In the genomic region with DNA sequence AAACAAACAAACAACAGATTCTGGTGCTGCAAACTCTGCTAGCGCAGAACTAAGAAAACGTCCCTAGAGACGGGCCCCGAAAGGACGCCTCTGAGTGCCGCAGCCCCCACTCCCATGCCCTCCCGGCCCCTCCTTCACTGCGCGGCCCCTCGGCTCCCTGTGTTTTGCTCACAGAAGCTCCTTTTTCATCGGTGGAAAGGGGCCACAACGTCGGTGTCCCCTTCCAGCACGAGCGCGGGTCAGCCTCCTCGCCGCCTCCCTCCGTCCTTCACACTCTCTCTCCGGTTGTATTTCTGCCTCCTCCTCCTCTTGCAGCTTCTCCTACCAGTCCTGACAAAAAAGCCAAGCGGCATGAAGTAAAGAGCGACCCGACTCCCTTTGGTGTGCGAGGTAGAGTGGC, we compare ENCODE assay signal across 17 cellular contexts. TPM values are rescaled to one million over a fixed set of nuclear protein-coding genes. Genes with fewer than 3 reads are reported as not detected.
A peak's percentile ranks its signal among the peaks of the same experiment; 100 is the strongest.
DNase-seq lines count a peak whose midpoint lies in the region; ATAC-seq and TF ChIP-seq lines count a peak whose summit lies in the region.
"Had no signal": no experiment of that assay in that cellular context is flagged by ENCODE, and none has a peak within 500 bp of the region (broad histone marks: within the 10 kb centered on the region; RNA-seq: fewer than 3 reads in every experiment).

No MANE protein-coding gene starts in this region.

- no peak overlapping the region for H3K18ac ChIP-seq in H9 (ENCODE audit: insufficient read length, low read depth, low read length)
- H3K18ac ChIP-seq in neuronal stem cell (ENCODE audit: low read length) = no peak overlapping the region

- peaks cover 2% of the 10 kb centered on the region for H4K20me1 ChIP-seq in H9 (ENCODE audit: control insufficient read depth, insufficient read depth, insufficient read length)

- H3K4ac ChIP-seq in H9 (ENCODE audit: low read depth, low read length) = no peak overlapping the region
- no peak overlapping the region for H3K4ac ChIP-seq in neuronal stem cell (ENCODE audit: low read length)

- H2AK5ac ChIP-seq in H9 (ENCODE audit: insufficient read length, low read length) (no peak overlapping the region), neuronal stem cell (ENCODE audit: low read depth, low read length) (no peak overlapping the region)

- H3T11ph ChIP-seq in H9 (ENCODE audit: low read length) = no peak overlapping the region

- H3K27ac Mint-ChIP-seq in H9 (0 out of 7 replicates have a peak overlapping the region, but pooled peaks of 2 of the 3 experiments have one; percentile 27 to 53), endodermal cell (no peak overlapping the region)
- H3K27ac Mint-ChIP-seq: CD4-positive, alpha-beta T cell had no signal

- no peaks in the 10 kb centered on the region for H3K79me2 ChIP-seq in H9 (ENCODE audit: insufficient read depth, low read length)

- no peaks in the 10 kb centered on the region for H3K27me3 ChIP-seq in heart right ventricle
- H3K27me3 ChIP-seq in H9 (ENCODE audit: insufficient read depth, low read length) = no peaks in the 10 kb centered on the region
- H3K27me3 ChIP-seq in endodermal cell (ENCODE audit: control insufficient read depth, insufficient read depth, low read length, poor library complexity, severe bottlenecking) = no peaks in the 10 kb centered on the region
- H3K27me3 ChIP-seq in neuronal stem cell (ENCODE audit: control insufficient read depth in 3 of 3, insufficient read depth in 3 of 3, low read depth in 1 of 3, low read length in 3 of 3) = no peaks in the 10 kb centered on the region
- H3K27me3 ChIP-seq in lower lobe of right lung (ENCODE audit: low read depth) = no peaks in the 10 kb centered on the region

- no peak overlapping the region for H3K56ac ChIP-seq in H9 (ENCODE audit: insufficient read length, low read depth, low read length)

- H3K27me3 Mint-ChIP-seq in H9 (ENCODE audit: low read depth) (peaks cover 1% of the 10 kb centered on the region; the same call in 1 of the 2 replicates), endodermal cell (ENCODE audit: insufficient read depth) (peaks cover 2% of the 10 kb centered on the region)
- H3K27me3 Mint-ChIP-seq: CD4-positive, alpha-beta T cell had no signal

- H3K4me3 Mint-ChIP-seq in H9 = no peak overlapping the region
- no peak overlapping the region for H3K4me3 Mint-ChIP-seq in endodermal cell
- H3K4me3 Mint-ChIP-seq: CD4-positive, alpha-beta T cell had no signal

- H2BK12ac ChIP-seq in H9 (ENCODE audit: insufficient read length, low read depth, low read length) = no peak overlapping the region
- no peak overlapping the region for H2BK12ac ChIP-seq in neuronal stem cell (ENCODE audit: low read length)

- H2BK120ac ChIP-seq in H9 (ENCODE audit: low read depth, low read length, poor library complexity, severe bottlenecking) (no peak overlapping the region), neuronal stem cell (ENCODE audit: low read depth, low read length) (no peak overlapping the region)

- H4K5ac ChIP-seq in H9 (ENCODE audit: insufficient read length, low read depth, low read length) = no peak overlapping the region

- H2BK15ac ChIP-seq in H9 (ENCODE audit: low read depth, low read length) (no peak overlapping the region), neuronal stem cell (ENCODE audit: low read length) (no peak overlapping the region)

- H3K4me1 Mint-ChIP-seq in H9 = peaks cover 18 to 24% of the 10 kb centered on the region in 2 experiments
- H3K4me1 Mint-ChIP-seq in endodermal cell = peaks cover 8% of the 10 kb centered on the region

- H3K36me3 ChIP-seq in heart right ventricle (peaks cover 0 to 75% (median 4%) of the 10 kb centered on the region in 9 donors), endodermal cell (ENCODE audit: control insufficient read depth, insufficient read depth, low read length) (no peaks in the 10 kb centered on the region), neuronal stem cell (replicated peaks in 1 of 2; ENCODE audit: control insufficient read depth in 2 of 2, insufficient read depth in 2 of 2, low read length in 2 of 2) (peaks cover 21 to 28% of the 10 kb centered on the region in 2 donors), lower lobe of right lung (peaks cover 26% of the 10 kb centered on the region)

- H3K14ac ChIP-seq in H9 (ENCODE audit: insufficient read depth, low read length) (no peak overlapping the region), neuronal stem cell (ENCODE audit: low read length) (no peak overlapping the region)

- ATAC-seq in Right ventricle myocardium inferior = no peak
- ATAC-seq in heart right ventricle = no peak
- ATAC-seq in lower lobe of right lung = no peak

- H3K36me3 Mint-ChIP-seq in H9 (ENCODE audit: insufficient read depth in 1 of 3, low read depth in 3 of 3) (peaks cover 0 to 9% (median 6%) of the 10 kb centered on the region in 3 experiments; a peak in 5 of 7 replicates), endodermal cell (ENCODE audit: low read depth) (peaks cover 21% of the 10 kb centered on the region)

- H3K79me1 ChIP-seq in H9 (ENCODE audit: insufficient read depth, low read depth, low read length, poor library complexity, severe bottlenecking) (no peaks in the 10 kb centered on the region), neuronal stem cell (ENCODE audit: low read depth, low read length) (no peaks in the 10 kb centered on the region)

- H3K9me3 ChIP-seq in heart right ventricle = no peaks in the 10 kb centered on the region
- H3K9me3 ChIP-seq in H9 (ENCODE audit: control insufficient read depth, low read depth, low read length) = no peaks in the 10 kb centered on the region
- H3K9me3 ChIP-seq in endodermal cell (ENCODE audit: control insufficient read depth, low read length) = no peaks in the 10 kb centered on the region
- H3K9me3 ChIP-seq in neuronal stem cell (replicated peaks in 1 of 2; ENCODE audit: control insufficient read depth in 2 of 2, insufficient read depth in 1 of 2, low read depth in 1 of 2, low read length in 2 of 2) = no peaks in the 10 kb centered on the region
- H3K9me3 ChIP-seq in lower lobe of right lung = no peaks in the 10 kb centered on the region

- 91 to 94% methylated on average over 24 of the region's 24 CpGs for WGBS in heart right ventricle, 2 donors
- WGBS in H9 (ENCODE audit: extremely low coverage, insufficient read length, low lambda C conversion rate) = no CpG with 5 or more reads among the region's 24 CpGs
- WGBS in endodermal cell (ENCODE audit: insufficient coverage in 1 of 2, insufficient read length in 1 of 2), 2 experiments = 92 to 95% methylated on average over 13 to 24 of the region's 24 CpGs
- WGBS in neuronal stem cell (ENCODE audit: extremely low coverage in 2 of 2, insufficient read length in 2 of 2, insufficient replicate concordance in 1 of 2), 2 donors = no CpG with 5 or more reads among the region's 24 CpGs

- intact Hi-C loops in Right ventricle myocardium inferior (cut with DNase I) = no loop called here
- intact Hi-C loops in heart right ventricle (cut with DNase I) = no loop called here
- intact Hi-C loops in lower lobe of right lung (cut with DNase I) = no loop called here

- H2BK5ac ChIP-seq in H9 (ENCODE audit: insufficient read length, low read length) (no peak overlapping the region), neuronal stem cell (ENCODE audit: low read length) (peak overlapping the region; percentile 13)

- no peak overlapping the region for H3K9ac ChIP-seq in H9 (ENCODE audit: extremely low read depth, insufficient read length, low read length)
- H3K9ac ChIP-seq in endodermal cell (ENCODE audit: extremely low read depth, low read length, poor library complexity, severe bottlenecking) = no peak overlapping the region
- no peak overlapping the region for H3K9ac ChIP-seq in neuronal stem cell (ENCODE audit: low read depth, low read length, poor library complexity)
- H3K9ac ChIP-seq: GM23248 had no signal

- H3K9me3 Mint-ChIP-seq in H9 (no peaks in the 10 kb centered on the region), endodermal cell (no peaks in the 10 kb centered on the region)
- H3K9me3 Mint-ChIP-seq: CD4-positive, alpha-beta T cell had no signal

- H2AFZ ChIP-seq in H9 (ENCODE audit: low read length) = no peak overlapping the region
- H2AFZ ChIP-seq in neuronal stem cell (ENCODE audit: low read length) = no peak overlapping the region
- H2AFZ ChIP-seq: GM23248 had no signal

- DNase-seq in Right ventricle myocardium inferior (ENCODE audit: missing footprints) (peak; percentile 4), heart right ventricle (no peak), H9 (no peak), endodermal cell (no peak), neuronal stem cell (ENCODE audit: low spot score) (no peak), caudate nucleus (lab: John Stamatoyannopoulos, UW) (no peak), GM10266 (ENCODE audit: extremely low spot score) (no peak), lower lobe of right lung (no peak)
- DNase-seq: 8988T; C1 segment of cervical spinal cord; Calu3; CD4-positive, alpha-beta T cell; DMS 273 treated with DMSO at 0.1 percent for 48 hours; DMS79; GM23248 had no signal

- H3K27ac ChIP-seq in heart right ventricle (no peak overlapping the region), H9 (ENCODE audit: insufficient read length, low read depth, low read length) (no peak overlapping the region), endodermal cell (ENCODE audit: low read depth, low read length) (peak overlapping the region; percentile 44), neuronal stem cell (replicated peaks; ENCODE audit: low read length) (no peak overlapping the region), caudate nucleus (ENCODE audit: low read depth, low read length) (no peak overlapping the region), lower lobe of right lung (no peak overlapping the region)
- H3K27ac ChIP-seq: GM23248 had no signal

- H4K91ac ChIP-seq in H9 (ENCODE audit: insufficient read length, low read depth, low read length) (no peak overlapping the region), neuronal stem cell (ENCODE audit: low read depth, low read length, poor library complexity) (no peak overlapping the region)

- H2BK20ac ChIP-seq in H9 (ENCODE audit: low read depth, low read length, poor library complexity, severe bottlenecking) = no peak overlapping the region

- no peak overlapping the region for H3K23ac ChIP-seq in H9 (ENCODE audit: insufficient read length, low read depth, low read length)
- no peak overlapping the region for H3K23ac ChIP-seq in neuronal stem cell (ENCODE audit: low read depth, low read length, poor library complexity)

- no peak overlapping the region for H3K4me3 ChIP-seq in heart right ventricle
- no peak overlapping the region for H3K4me3 ChIP-seq in endodermal cell (ENCODE audit: low read length)
- no peak overlapping the region for H3K4me3 ChIP-seq in neuronal stem cell (ENCODE audit: low read length in 2 of 2)
- no peak overlapping the region for H3K4me3 ChIP-seq in lower lobe of right lung
- H3K4me3 ChIP-seq: GM23248 had no signal

- H4K8ac ChIP-seq in H9 (replicated peaks; ENCODE audit: insufficient read length, low read depth, low read length) (no peak overlapping the region), neuronal stem cell (ENCODE audit: low read depth, low read length) (no peak overlapping the region)

- H3K23me2 ChIP-seq in H9 (ENCODE audit: insufficient read length, low read depth, low read length, poor library complexity, severe bottlenecking) = no peaks in the 10 kb centered on the region

- TF ChIP-seq CTCF in heart right ventricle (IDR thresholded peaks at IDR 0.05) (no peak), H9 (conservative IDR thresholded peaks at IDR 0.05) (no peak), endodermal cell (conservative IDR thresholded peaks at IDR 0.05) (no peak), GM10266 (IDR thresholded peaks at IDR 0.05; ENCODE audit: control insufficient read depth, insufficient read depth, low read depth, missing control alignments) (no peak), lower lobe of right lung (IDR thresholded peaks at IDR 0.05) (no peak)

- no peaks in the 10 kb centered on the region for H3K4me1 ChIP-seq in heart right ventricle
- no peaks in the 10 kb centered on the region; the same call in 1 of the 2 replicates for H3K4me1 ChIP-seq in H9 (ENCODE audit: insufficient read depth, low read length)
- no peaks in the 10 kb centered on the region for H3K4me1 ChIP-seq in endodermal cell (ENCODE audit: control insufficient read depth, insufficient read depth, low read length)
- H3K4me1 ChIP-seq in neuronal stem cell (ENCODE audit: control insufficient read depth in 2 of 2, insufficient read depth in 1 of 2, low read depth in 1 of 2, low read length in 2 of 2) = peaks cover 0 to 6% of the 10 kb centered on the region in 2 donors
- H3K4me1 ChIP-seq in lower lobe of right lung = no peaks in the 10 kb centered on the region

- no peak overlapping the region for H3K4me2 ChIP-seq in H9 (ENCODE audit: insufficient read depth, insufficient read length, low read length)
- H3K4me2 ChIP-seq in neuronal stem cell (ENCODE audit: insufficient read depth, low read length, poor library complexity, severe bottlenecking) = no peak overlapping the region

RNA-seq across cellular contexts. Expression of a gene that starts 14.8 kb away (rescaled TPM):
- not detected for total RNA-seq in Right ventricle myocardium inferior
- total RNA-seq in heart right ventricle = under 1 TPM in 3 of 10 donors, not detected in 7; 0.20 to 0.45 (median 0.31) TPM
- polyA plus RNA-seq in heart right ventricle = under 1 TPM; 0.04 to 0.07 TPM
- 0.66 and 0.81 TPM in 2 replicates for total RNA-seq in H9 (2021)
- total RNA-seq in endodermal cell = 1 to 10 TPM; 4.7 to 6.4 TPM
- 2.3 TPM for polyA plus RNA-seq in endodermal cell (2013, experiment 1 of 2)
- 1.2 TPM for polyA plus RNA-seq in endodermal cell (2013, experiment 2 of 2)
- polyA plus RNA-seq in neuronal stem cell (2013, experiment 1 of 2) = 0.68 TPM
- 0.62 TPM for polyA plus RNA-seq in neuronal stem cell (2013, experiment 2 of 2)
- not detected for total RNA-seq in lower lobe of right lung
- total RNA-seq: Calu3; CD4-positive, alpha-beta T cell; G401; GM23248; HT-29 had no signal
- polyA plus RNA-seq: GM23248 had no signal

RNA-seq across cellular contexts. Expression of a gene that starts 31.8 kb away (rescaled TPM):
- total RNA-seq in Right ventricle myocardium inferior (5.2 TPM), heart right ventricle (10 to 100 TPM in 2 of 10 donors, 1 to 10 TPM in 8; 1.7 to 12.4 (median 6.3) TPM), H9 (2021) (1.7 TPM in 2 replicates), endodermal cell (10 to 100 TPM; 18.7 to 32.4 TPM), lower lobe of right lung (8.9 TPM)
- 10 to 100 TPM in 1 of 2 donors, 1 to 10 TPM in 1; 4.6 to 15.1 TPM for polyA plus RNA-seq in heart right ventricle
- 15.5 TPM for polyA plus RNA-seq in endodermal cell (2013, experiment 1 of 2)
- 18.2 TPM for polyA plus RNA-seq in endodermal cell (2013, experiment 2 of 2)
- polyA plus RNA-seq in neuronal stem cell (2013, experiment 1 of 2) = 3.9 TPM
- polyA plus RNA-seq in neuronal stem cell (2013, experiment 2 of 2) = 3.2 TPM
- total RNA-seq: Calu3; CD4-positive, alpha-beta T cell; G401; HT-29 had no signal
